Comparison of ENCODE assay signal across 6 cellular contexts in the genomic region with DNA sequence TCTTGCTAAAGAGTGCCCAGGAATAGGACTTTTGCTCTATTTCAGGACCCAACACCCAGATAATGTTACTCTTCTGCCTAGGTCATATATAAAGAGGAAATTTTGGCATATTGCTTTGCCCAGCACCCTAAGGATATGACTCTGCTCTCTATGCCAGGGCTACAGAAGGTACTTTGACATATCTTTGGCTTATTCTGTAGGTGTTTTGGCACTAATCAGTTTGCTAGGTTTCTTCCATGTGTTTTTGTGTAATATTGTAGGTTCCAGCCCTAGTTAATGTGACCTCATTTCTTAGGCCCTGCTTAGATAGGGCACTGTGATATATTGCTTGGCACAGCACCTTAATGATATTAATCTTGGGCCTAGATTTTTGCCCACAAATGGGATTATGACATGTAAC.
"Had no signal": no experiment of that assay in that cellular context is flagged by ENCODE, and none has a peak within 500 bp of the region (broad histone marks: within the 10 kb centered on the region; RNA-seq: fewer than 3 reads in every experiment).

No MANE protein-coding gene starts in this region.

- H3K27ac ChIP-seq: HL-60, KMS-11 had no signal

- DNase-seq: IMR-90, KBM-7, KG1 had no signal

- H3K4me3 ChIP-seq: K562 had no signal
